ENCODE assay signal across 14 cellular contexts in genomic region chr2:240759454-240759853, GRCh38.
DNase-seq lines count a peak whose midpoint lies in the region; ATAC-seq and TF ChIP-seq lines count a peak whose summit lies in the region.
"Had no signal": no experiment of that assay in that cellular context is flagged by ENCODE, and none has a peak within 500 bp of the region (broad histone marks: within the 10 kb centered on the region; RNA-seq: fewer than 3 reads in every experiment).

No MANE protein-coding gene starts in this region.

- no peaks in the 10 kb centered on the region for H3K4me1 ChIP-seq in OCI-LY7 (ENCODE audit: insufficient read depth, low read length, poor library complexity, severe bottlenecking)
- H3K4me1 ChIP-seq: body of pancreas, prostate gland had no signal

- no peak overlapping the region for H3K27ac ChIP-seq in OCI-LY7 (ENCODE audit: low read depth, low read length, poor library complexity, severe bottlenecking)
- H3K27ac ChIP-seq: body of pancreas, prostate gland had no signal

- CTCF ChIA-PET in OCI-LY7 (lab: Charles Lee; ENCODE audit: unreplicated experiment): no interaction called here

- H3K79me2 ChIP-seq in OCI-LY7 (ENCODE audit: insufficient read depth, low read depth, low read length): no peaks in the 10 kb centered on the region

- no peaks in the 10 kb centered on the region for H3K36me3 Mint-ChIP-seq in activated naive CD4-positive, alpha-beta T cell treated with anti-CD3 and anti-CD28 coated beads, Interleukin-2, amount 50 U/mL, for 72 hours
- H3K36me3 Mint-ChIP-seq in activated T-cell treated with anti-CD3 and anti-CD28 coated beads, Interleukin-2, amount 50 U/mL, for 72 hours (ENCODE audit: insufficient read depth in 2 of 2): no peaks in the 10 kb centered on the region
- H3K36me3 Mint-ChIP-seq: mesothelial cell of epicardium had no signal

- no peaks in the 10 kb centered on the region for H3K9me2 ChIP-seq in OCI-LY7 (ENCODE audit: insufficient read depth, low read length)

- POLR2A ChIA-PET in OCI-LY7 (lab: Charles Lee): no interaction called here

- H3K4me3 ChIP-seq in OCI-LY7 (ENCODE audit: low read depth, low read length, poor library complexity, severe bottlenecking): no peak overlapping the region
- H3K4me3 ChIP-seq: body of pancreas, prostate gland had no signal

- no peaks in the 10 kb centered on the region for H3K36me3 ChIP-seq in OCI-LY7 (ENCODE audit: insufficient read depth, low read length)
- H3K36me3 ChIP-seq: prostate gland had no signal

- intact Hi-C loops in OCI-LY7 (cut with micrococcal nuclease; ENCODE audit: unreplicated experiment): no loop called here

- H3K27me3 Mint-ChIP-seq in activated T-cell treated with anti-CD3 and anti-CD28 coated beads, Interleukin-2, amount 50 U/mL, for 72 hours (ENCODE audit: low read depth): no peaks in the 10 kb centered on the region

- no peaks in the 10 kb centered on the region for H3K9me3 ChIP-seq in OCI-LY7 (ENCODE audit: low read length)
- H3K9me3 ChIP-seq: body of pancreas, prostate gland had no signal

- no peak overlapping the region for H3K4me2 ChIP-seq in OCI-LY7 (ENCODE audit: low read length)

- H3K4me3 Mint-ChIP-seq in activated T-cell treated with anti-CD3 and anti-CD28 coated beads, Interleukin-2, amount 50 U/mL, for 72 hours: no peak overlapping the region
- H3K4me3 Mint-ChIP-seq: mesothelial cell of epicardium had no signal

- no peak overlapping the region for H2AFZ ChIP-seq in OCI-LY7 (ENCODE audit: low read length)

- no peaks in the 10 kb centered on the region for H3K9me3 Mint-ChIP-seq in activated naive CD4-positive, alpha-beta T cell treated with anti-CD3 and anti-CD28 coated beads, Interleukin-2, amount 50 U/mL, for 72 hours
- no peaks in the 10 kb centered on the region for H3K9me3 Mint-ChIP-seq in activated T-cell treated with anti-CD3 and anti-CD28 coated beads, Interleukin-2, amount 50 U/mL, for 72 hours
- H3K9me3 Mint-ChIP-seq: mesothelial cell of epicardium had no signal

- DNase-seq in activated naive CD4-positive, alpha-beta T cell treated with anti-CD3 and anti-CD28 coated beads, Interleukin-2, amount 50 U/mL, for 72 hours (ENCODE audit: low spot score in 2 of 2): peak in 1 of 2 donors; percentile 80
- no peak for DNase-seq in activated naive CD4-positive, alpha-beta T cell (lab: John Stamatoyannopoulos, UW)
- DNase-seq in activated T-cell treated with anti-CD3 and anti-CD28 coated beads, Interleukin-2, amount 50 U/mL, for 72 hours: peak; percentile 43 to 53
- DNase-seq in stimulated activated naive CD8-positive, alpha-beta T cell treated with anti-CD3 and anti-CD28 coated beads, Interleukin-15, Interleukin-2, amounts not matched to agents 100 U/mL and 50 U/mL, for 24 hours: peak; percentile 79
- no peak for DNase-seq in OCI-LY7 (ENCODE audit: low spot score)
- DNase-seq in NCI-H345 treated with DMSO at 0.1 percent for 48 hours (lab: John Stamatoyannopoulos, UW; ENCODE audit: unreplicated experiment): no peak
- DNase-seq: AML-193, body of pancreas, NCI-H146, trophoblast cell had no signal

- TF ChIP-seq CTCF in OCI-LY7 (conservative IDR thresholded peaks at IDR 0.05; ENCODE audit: low read length): no peak

- no peaks in the 10 kb centered on the region for H4K20me1 ChIP-seq in OCI-LY7 (ENCODE audit: insufficient read depth, low read length)

- BruUV-seq in OCI-LY7 (replicated peaks; lab: Mats Ljungman, UMichigan): no TSS peak

- H3K4me1 Mint-ChIP-seq in activated T-cell treated with anti-CD3 and anti-CD28 coated beads, Interleukin-2, amount 50 U/mL, for 72 hours (ENCODE audit: low read depth): peaks cover 6% of the 10 kb centered on the region
- H3K4me1 Mint-ChIP-seq: mesothelial cell of epicardium had no signal

- ATAC-seq in activated naive CD4-positive, alpha-beta T cell treated with anti-CD3 and anti-CD28 coated beads, Interleukin-2, amount 50 U/mL, for 72 hours: peak; percentile 38 to 98
- ATAC-seq in HG02798 (IDR thresholded peaks at IDR 0.05; ENCODE audit: poor library complexity, unreplicated experiment) (peak; percentile 57), GM21825 (IDR thresholded peaks at IDR 0.05; ENCODE audit: unreplicated experiment) (no peak)
- ATAC-seq in activated T-cell treated with anti-CD3 and anti-CD28 coated beads, Interleukin-2, amount 50 U/mL, for 72 hours (replicated peaks in 1 of 2): peak; percentile 76 to 90
- ATAC-seq in stimulated activated naive CD8-positive, alpha-beta T cell treated with anti-CD3 and anti-CD28 coated beads, Interleukin-15, Interleukin-2, amounts not matched to agents 100 U/mL and 50 U/mL, for 24 hours: peak; percentile 96
- ATAC-seq: body of pancreas had no signal

- no peak overlapping the region for H3K27ac Mint-ChIP-seq in activated naive CD4-positive, alpha-beta T cell treated with anti-CD3 and anti-CD28 coated beads, Interleukin-2, amount 50 U/mL, for 72 hours
- H3K27ac Mint-ChIP-seq in activated T-cell treated with anti-CD3 and anti-CD28 coated beads, Interleukin-2, amount 50 U/mL, for 72 hours: no peak overlapping the region
- H3K27ac Mint-ChIP-seq: mesothelial cell of epicardium had no signal

Comparison
In these comparisons a context has a peak if more than half of its experiments do, and no peak if none do; other contexts are left out.
1. DNase-seq: peak in activated T-cell treated with anti-CD3 and anti-CD28 coated beads, Interleukin-2, amount 50 U/mL, for 72 hours (2 of 2) and stimulated activated naive CD8-positive, alpha-beta T cell treated with anti-CD3 and anti-CD28 coated beads, Interleukin-15, Interleukin-2, amounts not matched to agents 100 U/mL and 50 U/mL, for 24 hours (single experiment); none in activated naive CD4-positive, alpha-beta T cell (0 of 4), OCI-LY7 (single experiment) and NCI-H345 treated with DMSO at 0.1 percent for 48 hours (single experiment).